In the genomic region with DNA sequence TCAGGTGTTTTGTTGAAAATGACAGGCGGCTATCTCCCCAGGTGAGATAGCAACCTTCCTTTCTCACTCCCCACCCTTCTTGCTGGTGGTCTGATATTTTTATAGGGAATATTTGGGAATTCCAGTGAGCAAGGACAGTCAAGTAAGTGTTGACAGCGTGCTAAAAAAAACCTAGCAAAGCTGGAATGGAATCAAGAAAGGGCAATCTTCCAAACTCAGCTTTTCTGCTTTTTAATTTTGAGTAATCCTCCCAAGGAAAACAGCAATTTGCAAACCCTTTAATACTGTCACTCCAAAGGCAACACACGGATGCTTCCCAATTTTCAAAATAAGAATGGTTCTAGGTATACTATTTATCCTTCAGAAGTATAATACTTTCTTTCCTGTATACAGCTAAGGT, we compare ENCODE assay signal across 18 cellular contexts.
DNase-seq lines count a peak whose midpoint lies in the region; TF ChIP-seq lines count a peak whose summit lies in the region.
"Had no signal": no experiment of that assay in that cellular context is flagged by ENCODE, and none has a peak within 500 bp of the region (broad histone marks: within the 10 kb centered on the region; RNA-seq: fewer than 3 reads in every experiment).

No MANE protein-coding gene starts in this region.

- no peaks in the 10 kb centered on the region for H3K79me2 ChIP-seq in mammary epithelial cell (ENCODE audit: insufficient read depth, low read length)

- CTCF ChIA-PET in MCF 10A (lab: Yijun Ruan, JAX) (interaction anchor here (0.7 to 1.1 kb wide), 3 partner anchors 29 to 1385 kb away, joined by 3 read pairs; a partner anchor contains a TSS), mammary epithelial cell (lab: Charles Lee; ENCODE audit: low non-redundant PET) (no interaction called here)

- H3K4me3 Mint-ChIP-seq in MCF 10A (ENCODE audit: unreplicated experiment), result no peak overlapping the region
- H3K4me3 Mint-ChIP-seq: CD4-positive, CD25-positive, alpha-beta regulatory T cell had no signal

- H3K4me2 ChIP-seq in mammary epithelial cell (ENCODE audit: insufficient read depth, low read depth, low read length), result no peak overlapping the region

- peak overlapping the region; percentile 17 for H3K27ac Mint-ChIP-seq in MCF 10A (ENCODE audit: low read depth, unreplicated experiment)
- H3K27ac Mint-ChIP-seq: CD4-positive, CD25-positive, alpha-beta regulatory T cell had no signal

- in situ Hi-C loops in mammary epithelial cell (cut with MboI; ENCODE audit: low sequenced_read_pairs in 2 of 2), result no loop called here

- BruUV-seq in MCF 10A (replicated peaks; lab: Mats Ljungman, UMichigan) (no TSS peak), mammary epithelial cell (replicated peaks; lab: Mats Ljungman, UMichigan) (no TSS peak)

- H3K9ac ChIP-seq in mammary epithelial cell (ENCODE audit: insufficient read depth, low read length), result no peak overlapping the region

- no peaks in the 10 kb centered on the region for H3K9me3 ChIP-seq in mammary epithelial cell (replicated peaks; ENCODE audit: insufficient read depth, low read length)
- no peaks in the 10 kb centered on the region for H3K9me3 ChIP-seq in ascending aorta
- H3K9me3 ChIP-seq in thyroid gland, result no peaks in the 10 kb centered on the region
- H3K9me3 ChIP-seq: Caco-2, SJCRH30 had no signal

- H3K27me3 ChIP-seq in mammary epithelial cell (ENCODE audit: insufficient read depth, low read length) (no peaks in the 10 kb centered on the region), ascending aorta (no peaks in the 10 kb centered on the region), thyroid gland (no peaks in the 10 kb centered on the region)
- H3K27me3 ChIP-seq: SJCRH30 had no signal

- DNase-seq in MCF 10A (ENCODE audit: unreplicated experiment) (no peak), mammary epithelial cell (no peak), ascending aorta (ENCODE audit: low spot score in 2 of 2) (no peak), fibroblast of mammary gland (ENCODE audit: low read depth) (peak; percentile 34), thyroid gland (no peak), lower leg skin (ENCODE audit: low spot score in 2 of 2) (no peak), HPDE6-E6E7 (ENCODE audit: extremely low spot score) (no peak)
- no peak for DNase-seq in activated CD4-positive, CD25-positive, alpha-beta regulatory T cell treated with anti-CD3 and anti-CD28 coated beads, Interleukin-2, amount 50 U/mL, for 72 hours
- DNase-seq: Caco-2; CD4-positive, CD25-positive, alpha-beta regulatory T cell; DMS153; EL; NCI-H187 treated with DMSO at 0.1 percent for 48 hours; NCI-H345; NK-92 treated with Interleukin-12 subunit alpha and Interleukin-12 subunit beta, amount 100 ng/mL, for 24 hours; PC-3; SJCRH30 had no signal

- TF ChIP-seq CTCF in MCF 10A (IDR thresholded peaks at IDR 0.05; ENCODE audit: unreplicated experiment), result no peak
- no peak for TF ChIP-seq CTCF in mammary epithelial cell (conservative IDR thresholded peaks at IDR 0.05 in 1 of 2, IDR thresholded peaks at IDR 0.05 in 1 of 2; ENCODE audit: extremely low read depth in 1 of 2, insufficient read depth in 1 of 2, low read depth in 1 of 2, low read length in 2 of 2)
- no peak for TF ChIP-seq CTCF in ascending aorta (IDR thresholded peaks at IDR 0.05)
- TF ChIP-seq CTCF in fibroblast of mammary gland (conservative IDR thresholded peaks at IDR 0.05; ENCODE audit: control insufficient read depth, insufficient read depth, low read depth, low read length), result no peak
- no peak for TF ChIP-seq CTCF in thyroid gland (IDR thresholded peaks at IDR 0.05)
- no peak for TF ChIP-seq CTCF in lower leg skin (IDR thresholded peaks at IDR 0.05)

- H2AFZ ChIP-seq in mammary epithelial cell (ENCODE audit: low read depth, low read length), result no peak overlapping the region

- peaks cover 11% of the 10 kb centered on the region for H3K4me1 Mint-ChIP-seq in MCF 10A (ENCODE audit: insufficient read depth, unreplicated experiment)

- H4K20me1 ChIP-seq in mammary epithelial cell (ENCODE audit: insufficient read depth, low read length), result no peaks in the 10 kb centered on the region

- 83% methylated on average over 3 of the region's 3 CpGs for WGBS in mammary epithelial cell (ENCODE audit: low coverage, missing lambda C conversion rate)
- WGBS in thyroid gland, 2 donors, result 35 to 43% methylated on average over 3 of the region's 3 CpGs
- 36 to 45% methylated on average over 3 of the region's 3 CpGs for whole genome bisulfite sequencing in lower leg skin, 2 donors

- POLR2A ChIA-PET in MCF 10A (lab: Yijun Ruan, JAX), result interaction anchor here (0.6 kb wide), 1 partner anchor 29 kb away, joined by 3 read pairs; no protein-coding TSS in a partner anchor

- no peaks in the 10 kb centered on the region for H3K36me3 Mint-ChIP-seq in MCF 10A (ENCODE audit: insufficient read depth, unreplicated experiment)
- H3K36me3 Mint-ChIP-seq: CD4-positive, CD25-positive, alpha-beta regulatory T cell had no signal

- intact Hi-C loops in MCF 10A (cut with micrococcal nuclease), result no loop called here
- intact Hi-C loops in mammary epithelial cell (cut with micrococcal nuclease), result loop anchor here (10.0 kb wide), 1 partner anchor 84 kb away; no protein-coding TSS in a partner anchor
- intact Hi-C loops in ascending aorta (cut with DNase I), result no loop called here
- intact Hi-C loops in thyroid gland (cut with DNase I), result no loop called here
- intact Hi-C loops in lower leg skin (cut with DNase I; ENCODE audit: low total_unique reads), result no loop called here

- H3K27ac ChIP-seq in mammary epithelial cell (ENCODE audit: insufficient read depth, low read depth, low read length) (no peak overlapping the region), ascending aorta (peak overlapping the region; percentile 17 to 62), thyroid gland (peak overlapping the region; percentile 43 to 90 (median 86))
- H3K27ac ChIP-seq: RWPE1, SJCRH30 had no signal

- H3K27me3 Mint-ChIP-seq in MCF 10A (ENCODE audit: insufficient read depth, unreplicated experiment), result no peaks in the 10 kb centered on the region

- H3K4me3 ChIP-seq in mammary epithelial cell (replicated peaks in 1 of 3; ENCODE audit: insufficient read depth in 1 of 3, low read depth in 2 of 3, low read length in 3 of 3) (no peak overlapping the region), ascending aorta (no peak overlapping the region), fibroblast of mammary gland (ENCODE audit: control insufficient read depth, low read depth, low read length) (no peak overlapping the region), thyroid gland (replicated peaks in 1 of 3) (no peak overlapping the region), lower leg skin (ENCODE audit: low read depth, poor library complexity, severe bottlenecking) (no peak overlapping the region)
- H3K4me3 ChIP-seq: SJCRH30 had no signal

- dilution Hi-C loops in mammary epithelial cell (cut with HindIII; ENCODE audit: low sequenced_read_pairs), result no loop called here

- no peaks in the 10 kb centered on the region for H3K9me3 Mint-ChIP-seq in MCF 10A (ENCODE audit: unreplicated experiment)

- H3K4me1 ChIP-seq in mammary epithelial cell (ENCODE audit: insufficient read depth, low read length), result no peaks in the 10 kb centered on the region
- H3K4me1 ChIP-seq in ascending aorta, result peaks cover 4 to 25% of the 10 kb centered on the region in 2 donors
- H3K4me1 ChIP-seq in thyroid gland, result peaks cover 20 to 56% of the 10 kb centered on the region in 2 donors
- H3K4me1 ChIP-seq: Caco-2, SJCRH30 had no signal

- TF ChIP-seq POLR2A in thyroid gland (IDR thresholded peaks at IDR 0.05) (no peak), lower leg skin (IDR thresholded peaks at IDR 0.05) (no peak)

- H3K36me3 ChIP-seq in mammary epithelial cell (ENCODE audit: insufficient read depth, low read length) (no peaks in the 10 kb centered on the region), ascending aorta (peaks cover 10 to 13% of the 10 kb centered on the region in 2 donors), thyroid gland (no peaks in the 10 kb centered on the region)
